8 cellular contexts compared by ENCODE assay signal in genomic region chr1:11729498-11730428, GRCh38. TPM values are rescaled to one million over a fixed set of nuclear protein-coding genes. Genes with fewer than 3 reads are reported as not detected.
DNase-seq lines count a peak whose midpoint lies in the region; ATAC-seq and TF ChIP-seq lines count a peak whose summit lies in the region.
"Had no signal": no experiment of that assay in that cellular context is flagged by ENCODE, and none has a peak within 500 bp of the region (broad histone marks: within the 10 kb centered on the region; RNA-seq: fewer than 3 reads in every experiment).

No MANE protein-coding gene starts in this region.

- H3K27me3 Mint-ChIP-seq in GM23338 (ENCODE audit: insufficient read depth, low read depth, poor library complexity) = peaks cover 2% of the 10 kb centered on the region

- intact Hi-C loops in colonic mucosa (cut with DNase I) = no loop called here

- TF ChIP-seq CTCF in GM23338 (conservative IDR thresholded peaks at IDR 0.05; ENCODE audit: low read depth in 2 of 2) (no peak), colonic mucosa (IDR thresholded peaks at IDR 0.05) (no peak)

- peak overlapping the region; percentile 88 for H2AFZ ChIP-seq in GM23338

- no peak for DNase-seq in GM23338 (ENCODE audit: low spot score)
- DNase-seq in NOMO-1 treated with dmso at 0.1 percent for 144 hours (lab: John Stamatoyannopoulos, UW; ENCODE audit: unreplicated experiment) = peak; percentile 8
- peak; percentile 34 for DNase-seq in colonic mucosa
- DNase-seq in putamen (ENCODE audit: low spot score) = peak; percentile 36
- no peak for DNase-seq in NK-92 (lab: John Stamatoyannopoulos, UW; ENCODE audit: unreplicated experiment)
- DNase-seq: NCI-H2171 had no signal

- no peaks in the 10 kb centered on the region for H3K36me3 Mint-ChIP-seq in GM23338 (ENCODE audit: low read depth)

- H3K79me2 ChIP-seq in GM23338 (replicated peaks; ENCODE audit: insufficient read depth) = no peaks in the 10 kb centered on the region

- H3F3A ChIP-seq in GM23338 (replicated peaks; ENCODE audit: low read depth) = peaks cover 6% of the 10 kb centered on the region; the same call in 1 of the 2 replicates

- no peaks in the 10 kb centered on the region for H3K27me3 ChIP-seq in GM23338 (ENCODE audit: insufficient read depth)
- no peaks in the 10 kb centered on the region for H3K27me3 ChIP-seq in colonic mucosa

- H3K36me3 ChIP-seq in GM23338 (ENCODE audit: insufficient read depth) (no peaks in the 10 kb centered on the region; the same call in 1 of the 2 replicates), colonic mucosa (no peaks in the 10 kb centered on the region)

- H3K9me2 ChIP-seq in GM23338 (ENCODE audit: insufficient read depth) = no peaks in the 10 kb centered on the region

- no peak overlapping the region for H3K9ac ChIP-seq in colonic mucosa (ENCODE audit: low read depth in 2 of 2, low read length in 2 of 2)

- no peak overlapping the region for H3K4me3 Mint-ChIP-seq in GM23338

- H3K27ac ChIP-seq in GM23338 (ENCODE audit: low read depth) (no peak overlapping the region), colonic mucosa (peak overlapping the region; percentile 84)

- H3K9me3 ChIP-seq in colonic mucosa = no peaks in the 10 kb centered on the region

- H4K20me1 ChIP-seq in GM23338 (replicated peaks; ENCODE audit: insufficient read depth) = no peaks in the 10 kb centered on the region

- no peaks in the 10 kb centered on the region for H3K9me3 Mint-ChIP-seq in GM23338

- no peak overlapping the region for H3K27ac Mint-ChIP-seq in GM23338

- H3K4me1 Mint-ChIP-seq in GM23338 = peaks cover 48% of the 10 kb centered on the region

- ATAC-seq in GM23338 = peak; percentile 10; the same call in 2 of the 3 replicates
- no peak for ATAC-seq in HG03432 (IDR thresholded peaks at IDR 0.05; ENCODE audit: unreplicated experiment)
- ATAC-seq in GM19023 (IDR thresholded peaks at IDR 0.05; ENCODE audit: unreplicated experiment) = no peak

- peaks cover 41% of the 10 kb centered on the region for H3K4me1 ChIP-seq in GM23338 (ENCODE audit: insufficient read depth)
- peaks cover 4% of the 10 kb centered on the region for H3K4me1 ChIP-seq in colonic mucosa

- H3K4me3 ChIP-seq in GM23338 = no peak overlapping the region
- no peak overlapping the region for H3K4me3 ChIP-seq in colonic mucosa

- H3K4me2 ChIP-seq in GM23338 = peak overlapping the region; percentile 64

TF ChIP-seq in GM23338, 12 proteins besides CTCF, POLR2A, EP300 and RAD21:
- TF ChIP-seq ZNF462 (CRISPR knock-in tag; IDR thresholded peaks at IDR 0.05) (no peak), EZH2 (IDR thresholded peaks at IDR 0.05; ENCODE audit: low read depth, unreplicated experiment) (no peak), EZH2phosphoT487 (IDR thresholded peaks at IDR 0.05; ENCODE audit: unreplicated experiment) (no peak)

RNA-seq across cellular contexts. Expression of gene AGTRAP, which starts 6.2 kb away (rescaled TPM):
- 88.7 and 102 TPM in 2 replicates for total RNA-seq in GM23338 (2014; rRNA removed; shearing (Covaris generic))
- polyA plus RNA-seq in GM23338 (2016; fragmentation: Nextera tagmentation; extraction: Ambion mirVana) = 79.0 and 79.4 TPM in 2 replicates
- 10 to 100 TPM; 18.2 to 34.9 TPM for total RNA-seq in colonic mucosa

RNA-seq across cellular contexts. Expression of gene C1orf167, which starts 32.2 kb away (rescaled TPM):
- 1.7 and 6.0 TPM in 2 replicates for total RNA-seq in GM23338 (2014; rRNA removed; shearing (Covaris generic))
- polyA plus RNA-seq in GM23338 (2016; fragmentation: Nextera tagmentation; extraction: Ambion mirVana) = 2.2 TPM in 2 replicates
- total RNA-seq in colonic mucosa = not detected

RNA-seq across cellular contexts. Expression of gene DRAXIN, which starts 38.3 kb away (rescaled TPM):
- 22.6 and 23.0 TPM in 2 replicates for total RNA-seq in GM23338 (2014; rRNA removed; shearing (Covaris generic))
- 7.4 and 7.6 TPM in 2 replicates for polyA plus RNA-seq in GM23338 (2016; fragmentation: Nextera tagmentation; extraction: Ambion mirVana)
- under 1 TPM; 0.05 TPM for total RNA-seq in colonic mucosa

RNA-seq across cellular contexts. Expression of gene MAD2L2, which starts 48.8 kb away (rescaled TPM):
- 474 and 552 TPM in 2 replicates for total RNA-seq in GM23338 (2014; rRNA removed; shearing (Covaris generic))
- 478 and 498 TPM in 2 replicates for polyA plus RNA-seq in GM23338 (2016; fragmentation: Nextera tagmentation; extraction: Ambion mirVana)
- 10 to 100 TPM in 1 of 2 donors, 1 to 10 TPM in 1; 8.5 to 12.4 TPM for total RNA-seq in colonic mucosa

Comparison
In these comparisons a context has a peak if more than half of its experiments do, and no peak if none do; other contexts are left out.
1. DNase-seq: peak in NOMO-1 treated with dmso at 0.1 percent for 144 hours (single experiment), colonic mucosa (single experiment) and putamen (single experiment); none in GM23338 (single experiment) and NK-92 (single experiment).
2. RNA of gene DRAXIN, which starts 38.3 kb away (total RNA-seq): 22.6 to 23.0 TPM in GM23338; 0.05 TPM in colonic mucosa; every median in the first group is over 10 times any median in the second.